In the genomic region with DNA sequence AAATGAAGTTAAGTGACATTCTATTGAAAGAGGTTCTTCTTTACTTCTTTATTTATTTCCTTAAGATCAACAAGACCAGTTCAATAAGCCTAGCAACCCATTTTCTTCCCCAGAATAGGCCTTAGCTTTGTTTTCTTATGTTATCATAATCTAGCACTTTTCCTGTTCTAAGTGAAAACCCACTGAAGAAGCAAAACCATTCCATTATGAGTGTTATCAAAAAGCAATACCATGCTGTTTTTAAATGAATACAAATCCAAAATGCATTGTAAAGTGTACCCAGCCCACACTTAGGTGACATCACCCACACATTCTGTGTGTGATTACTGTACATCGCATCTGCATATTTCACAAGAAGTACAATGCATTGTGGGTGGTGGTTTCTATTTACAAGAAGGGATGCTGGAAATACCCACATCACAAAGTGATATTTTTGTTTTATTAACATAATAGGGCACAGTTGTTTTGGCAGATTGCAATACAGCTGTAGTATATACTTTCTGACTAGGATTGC, we compare ENCODE assay signal across 12 cellular contexts.
DNase-seq lines count a peak whose midpoint lies in the region; ATAC-seq and TF ChIP-seq lines count a peak whose summit lies in the region.
"Had no signal": no experiment of that assay in that cellular context is flagged by ENCODE, and none has a peak within 500 bp of the region (broad histone marks: within the 10 kb centered on the region; RNA-seq: fewer than 3 reads in every experiment).

No MANE protein-coding gene starts in this region.

- H3K4me3 Mint-ChIP-seq in stimulated activated naive CD8-positive, alpha-beta T cell treated with anti-CD3 and anti-CD28 coated beads, Interleukin-15, amount 100 ng/mL, for 72 hours: no peak overlapping the region
- H3K4me3 Mint-ChIP-seq in osteocyte (ENCODE audit: unreplicated experiment): no peak overlapping the region
- H3K4me3 Mint-ChIP-seq: stimulated activated naive CD8-positive, alpha-beta T cell treated with anti-CD3 and anti-CD28 coated beads, Interleukin-15, Interleukin-2, amounts not matched to agents 100 ng/mL and 50 ng/mL, for 24 hours had no signal

- H3K27ac Mint-ChIP-seq in stimulated activated naive CD8-positive, alpha-beta T cell treated with anti-CD3 and anti-CD28 coated beads, Interleukin-15, amount 100 ng/mL, for 72 hours: no peak overlapping the region
- H3K27ac Mint-ChIP-seq in osteocyte (ENCODE audit: unreplicated experiment): no peak overlapping the region
- H3K27ac Mint-ChIP-seq: stimulated activated naive CD8-positive, alpha-beta T cell treated with anti-CD3 and anti-CD28 coated beads, Interleukin-15, Interleukin-2, amounts not matched to agents 100 ng/mL and 50 ng/mL, for 24 hours had no signal

- no peaks in the 10 kb centered on the region for H3K9me3 Mint-ChIP-seq in stimulated activated naive CD8-positive, alpha-beta T cell treated with anti-CD3 and anti-CD28 coated beads, Interleukin-15, amount 100 ng/mL, for 72 hours
- H3K9me3 Mint-ChIP-seq in osteocyte (ENCODE audit: unreplicated experiment): no peaks in the 10 kb centered on the region
- H3K9me3 Mint-ChIP-seq: stimulated activated naive CD8-positive, alpha-beta T cell treated with anti-CD3 and anti-CD28 coated beads, Interleukin-15, Interleukin-2, amounts not matched to agents 100 ng/mL and 50 ng/mL, for 24 hours had no signal

- no peaks in the 10 kb centered on the region for H3K27me3 Mint-ChIP-seq in stimulated activated naive CD8-positive, alpha-beta T cell treated with anti-CD3 and anti-CD28 coated beads, Interleukin-15, amount 100 ng/mL, for 72 hours
- peaks cover 23% of the 10 kb centered on the region for H3K27me3 Mint-ChIP-seq in osteocyte (ENCODE audit: unreplicated experiment)

- no peak overlapping the region for H3K4me3 ChIP-seq in brain microvascular endothelial cell (ENCODE audit: low read depth, low read length)
- H3K4me3 ChIP-seq: SK-N-MC had no signal

- ATAC-seq in stimulated activated naive CD8-positive, alpha-beta T cell treated with anti-CD3 and anti-CD28 coated beads, Interleukin-15, amount 100 ng/mL, for 72 hours: peak; percentile 45
- no peak for ATAC-seq in stimulated activated naive CD8-positive, alpha-beta T cell treated with anti-CD3 and anti-CD28 coated beads, Interleukin-15, Interleukin-2, amounts not matched to agents 100 U/mL and 50 U/mL, for 24 hours
- ATAC-seq in HG03520 (IDR thresholded peaks at IDR 0.05; ENCODE audit: unreplicated experiment) (peak; percentile 52), GM19397 (IDR thresholded peaks at IDR 0.05; ENCODE audit: unreplicated experiment) (no peak), GM18517 (IDR thresholded peaks at IDR 0.05; ENCODE audit: unreplicated experiment) (no peak), GM21447 (IDR thresholded peaks at IDR 0.05; ENCODE audit: unreplicated experiment) (no peak)

- no peaks in the 10 kb centered on the region for H3K36me3 ChIP-seq in brain microvascular endothelial cell (replicated peaks)

- no peak overlapping the region for H3K27ac ChIP-seq in brain microvascular endothelial cell

- in situ Hi-C loops in brain microvascular endothelial cell (cut with HindIII; ENCODE audit: low pct_ligation_motif_present, low sequenced_read_pairs): no loop called here

- H3K36me3 Mint-ChIP-seq in osteocyte (ENCODE audit: unreplicated experiment): no peaks in the 10 kb centered on the region

- DNase-seq in stimulated activated naive CD8-positive, alpha-beta T cell treated with anti-CD3 and anti-CD28 coated beads, Interleukin-15, amount 100 ng/mL, for 72 hours: no peak
- DNase-seq in stimulated activated naive CD8-positive, alpha-beta T cell treated with anti-CD3 and anti-CD28 coated beads, Interleukin-15, Interleukin-2, amounts not matched to agents 100 U/mL and 50 U/mL, for 24 hours: no peak
- DNase-seq in brain microvascular endothelial cell (peak; percentile 8), osteocyte (ENCODE audit: extremely low spot score, unreplicated experiment) (no peak)
- DNase-seq: activated naive CD4-positive, alpha-beta T cell; stimulated activated CD4-positive, alpha-beta T cell treated with anti-CD3 and anti-CD28 coated beads, Interleukin-2, amount 100 ng/mL, for 24 hours had no signal

- no peak for TF ChIP-seq CTCF in brain microvascular endothelial cell (IDR thresholded peaks at IDR 0.05; ENCODE audit: low read depth, low read length, missing control alignments)
- TF ChIP-seq CTCF in osteocyte (IDR thresholded peaks at IDR 0.05): no peak

- no peaks in the 10 kb centered on the region for H3K4me1 Mint-ChIP-seq in stimulated activated naive CD8-positive, alpha-beta T cell treated with anti-CD3 and anti-CD28 coated beads, Interleukin-15, amount 100 ng/mL, for 72 hours
- H3K4me1 Mint-ChIP-seq in osteocyte (ENCODE audit: unreplicated experiment): no peaks in the 10 kb centered on the region

- H3K27me3 ChIP-seq in brain microvascular endothelial cell (replicated peaks): no peaks in the 10 kb centered on the region

Comparison
In these comparisons a context has a peak if more than half of its experiments do, and no peak if none do; other contexts are left out.
1. ATAC-seq: peak in stimulated activated naive CD8-positive, alpha-beta T cell treated with anti-CD3 and anti-CD28 coated beads, Interleukin-15, amount 100 ng/mL, for 72 hours (single experiment) and HG03520 (single experiment); none in stimulated activated naive CD8-positive, alpha-beta T cell treated with anti-CD3 and anti-CD28 coated beads, Interleukin-15, Interleukin-2, amounts not matched to agents 100 U/mL and 50 U/mL, for 24 hours (single experiment), GM19397 (single experiment), GM18517 (single experiment) and GM21447 (single experiment).